Comparison of ENCODE assay signal across 7 cellular contexts in genomic region chr20:50172347-50173013, GRCh38. TPM values are rescaled to one million over a fixed set of nuclear protein-coding genes. Genes with fewer than 3 reads are reported as not detected.
DNase-seq lines count a peak whose midpoint lies in the region; ATAC-seq, FAIRE-seq and TF ChIP-seq lines count a peak whose summit lies in the region.

No MANE protein-coding gene starts in this region.

- H3K27me3 Mint-ChIP-seq in activated naive CD8-positive, alpha-beta T cell treated with anti-CD3 and anti-CD28 coated beads for 36 hours: peaks cover 21% of the 10 kb centered on the region

- H3K9me3 ChIP-seq in heart right ventricle (peaks cover 0 to 6% (median 0%) of the 10 kb centered on the region in 11 donors), pancreas (no peaks in the 10 kb centered on the region)

- peak; percentile 95 to 98 (median 97) for ATAC-seq in heart right ventricle
- peak; percentile 92 to 95 (median 94) for ATAC-seq in pancreas
- no peak for ATAC-seq in HG03457 (IDR thresholded peaks at IDR 0.05; ENCODE audit: unreplicated experiment)

- H3K4me1 ChIP-seq in heart right ventricle (peaks cover 0 to 43% (median 18%) of the 10 kb centered on the region in 9 donors), pancreas (peaks cover 0 to 6% (median 0%) of the 10 kb centered on the region in 3 donors)

- no peak overlapping the region for H3K4me3 Mint-ChIP-seq in activated naive CD8-positive, alpha-beta T cell treated with anti-CD3 and anti-CD28 coated beads for 36 hours

- H3K27me3 ChIP-seq in heart right ventricle (no peaks in the 10 kb centered on the region), pancreas (no peaks in the 10 kb centered on the region)

- intact Hi-C loops in heart right ventricle (cut with DNase I): loop anchor here in 4 of 10 donors (5.0 kb wide), 3 partner anchors 50 to 195 kb away; partner anchors contain the start of gene SNAI1 (in 2 of the 4)
- intact Hi-C loops in pancreas (cut with DNase I): loop anchor here in 1 of 3 donors (10.0 kb wide), 1 partner anchor 188 kb away; the partner anchor contains the start of gene SNAI1

- FAIRE-seq in pancreas (lab: Jason Lieb, UNC): no peak

- WGBS in heart right ventricle, 2 donors: 2 to 3% methylated on average over 36 of the region's 36 CpGs
- 2% methylated on average over 31 to 36 of the region's 36 CpGs for WGBS in pancreas, 2 donors

- DNase-seq in HPDE6-E6E7 (ENCODE audit: extremely low spot score): peak; percentile 95
- peak; percentile 31 for DNase-seq in activated naive CD8-positive, alpha-beta T cell treated with anti-CD3 and anti-CD28 coated beads for 36 hours
- peak; percentile 92 to 93 for DNase-seq in heart right ventricle
- DNase-seq in pancreas: peak; percentile 77 to 91 (median 86)
- no peak for DNase-seq in CD1c-positive myeloid dendritic cell (ENCODE audit: extremely low spot score)
- no peak for DNase-seq in activated CD4-positive, alpha-beta T cell treated with anti-CD3 and anti-CD28 coated beads, Interleukin-2, amount 50 U/mL, for 1 hour

- peaks cover 0 to 8% (median 0%) of the 10 kb centered on the region in 9 donors for H3K36me3 ChIP-seq in heart right ventricle
- H3K36me3 ChIP-seq in pancreas: no peaks in the 10 kb centered on the region

- H3K9me3 Mint-ChIP-seq in activated naive CD8-positive, alpha-beta T cell treated with anti-CD3 and anti-CD28 coated beads for 36 hours: peaks cover 1% of the 10 kb centered on the region

- no peak overlapping the region for H3K27ac Mint-ChIP-seq in activated naive CD8-positive, alpha-beta T cell treated with anti-CD3 and anti-CD28 coated beads for 36 hours

- TF ChIP-seq CTCF in heart right ventricle (IDR thresholded peaks at IDR 0.05) (no peak), pancreas (IDR thresholded peaks at IDR 0.05) (no peak)

- no peaks in the 10 kb centered on the region for H3K36me3 Mint-ChIP-seq in activated naive CD8-positive, alpha-beta T cell treated with anti-CD3 and anti-CD28 coated beads for 36 hours

- peak overlapping the region; percentile 44 to 70 (median 62) for H3K4me3 ChIP-seq in heart right ventricle
- H3K4me3 ChIP-seq in pancreas: peak overlapping the region; percentile 29 to 63 (median 42)

- no peaks in the 10 kb centered on the region for H3K4me1 Mint-ChIP-seq in activated naive CD8-positive, alpha-beta T cell treated with anti-CD3 and anti-CD28 coated beads for 36 hours

- H3K27ac ChIP-seq in heart right ventricle (peak overlapping the region; percentile 78 to 97 (median 90)), pancreas (peak overlapping the region; percentile 66 to 88 (median 78))

RNA-seq across cellular contexts. Expression of gene CEBPB, which starts 18.1 kb away (rescaled TPM):
- total RNA-seq in activated naive CD8-positive, alpha-beta T cell treated with anti-CD3 and anti-CD28 coated beads for 36 hours: 10 to 100 TPM; 36.4 to 37.7 TPM
- 100 to 1,000 TPM in 1 of 10 donors, 10 to 100 TPM in 9; 28.9 to 104 (median 42.3) TPM for total RNA-seq in heart right ventricle
- 10 to 100 TPM; 20.9 to 44.1 TPM for polyA plus RNA-seq in heart right ventricle
- total RNA-seq in pancreas: 10 to 100 TPM; 18.9 to 83.4 (median 37.0) TPM
- polyA plus RNA-seq in pancreas: 10 to 100 TPM; 10.9 to 16.0 TPM

RNA-seq across cellular contexts. Expression of gene PEDS1, which starts 19.0 kb away (rescaled TPM):
- 10 to 100 TPM; 17.4 to 19.3 TPM for total RNA-seq in activated naive CD8-positive, alpha-beta T cell treated with anti-CD3 and anti-CD28 coated beads for 36 hours
- total RNA-seq in heart right ventricle: 10 to 100 TPM; 12.2 to 36.2 (median 19.4) TPM
- polyA plus RNA-seq in heart right ventricle: 10 to 100 TPM; 31.1 to 40.2 TPM
- 1 to 10 TPM; 3.5 to 9.8 (median 6.1) TPM for total RNA-seq in pancreas
- polyA plus RNA-seq in pancreas: 10 to 100 TPM in 1 of 2 donors, 1 to 10 TPM in 1; 9.0 to 11.0 TPM

RNA-seq across cellular contexts. Expression of gene UBE2V1, which starts 59.5 kb away (rescaled TPM):
- 100 to 1,000 TPM; 150 to 156 TPM for total RNA-seq in activated naive CD8-positive, alpha-beta T cell treated with anti-CD3 and anti-CD28 coated beads for 36 hours
- 100 to 1,000 TPM in 2 of 10 donors, 10 to 100 TPM in 8; 72.6 to 113 (median 90.2) TPM for total RNA-seq in heart right ventricle
- polyA plus RNA-seq in heart right ventricle: 10 to 100 TPM; 61.9 to 80.0 TPM
- 10 to 100 TPM; 43.6 to 61.7 (median 53.3) TPM for total RNA-seq in pancreas
- 10 to 100 TPM; 37.9 to 59.3 TPM for polyA plus RNA-seq in pancreas

Comparison
In these comparisons a context has a peak if more than half of its experiments do, and no peak if none do; other contexts are left out.
1. DNase-seq: peak in HPDE6-E6E7 (single experiment), activated naive CD8-positive, alpha-beta T cell treated with anti-CD3 and anti-CD28 coated beads for 36 hours (single experiment), heart right ventricle (2 of 2) and pancreas (6 of 6); none in CD1c-positive myeloid dendritic cell (single experiment) and activated CD4-positive, alpha-beta T cell treated with anti-CD3 and anti-CD28 coated beads, Interleukin-2, amount 50 U/mL, for 1 hour (single experiment).